In the genomic region with DNA sequence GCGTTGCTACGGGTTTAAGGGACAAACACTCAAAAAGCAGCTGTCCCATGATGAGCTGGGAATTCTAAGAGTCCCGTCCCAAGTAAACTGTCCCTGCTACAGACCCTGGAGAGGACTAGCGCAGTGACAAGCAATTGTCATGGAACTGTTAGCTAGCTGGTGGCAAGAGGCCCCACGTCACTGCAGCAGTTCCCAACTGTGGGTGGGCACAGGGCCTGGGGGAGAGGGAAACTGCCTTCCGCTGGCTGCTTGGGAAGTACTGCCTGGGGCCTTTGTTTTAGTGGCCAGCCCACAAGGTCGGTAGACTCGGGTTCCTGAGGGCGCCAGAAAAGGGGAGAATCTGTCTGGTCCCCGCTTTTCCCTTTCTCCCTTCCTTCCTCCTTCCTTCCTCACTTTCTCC, we compare ENCODE assay signal across 22 cellular contexts.
A peak's percentile ranks its signal among the peaks of the same experiment; 100 is the strongest.
DNase-seq lines count a peak whose midpoint lies in the region; ATAC-seq and TF ChIP-seq lines count a peak whose summit lies in the region.
"Had no signal": no experiment of that assay in that cellular context is flagged by ENCODE, and none has a peak within 500 bp of the region (broad histone marks: within the 10 kb centered on the region; RNA-seq: fewer than 3 reads in every experiment).

No MANE protein-coding gene starts in this region.

- H3K27me3 Mint-ChIP-seq in endothelial cell (ENCODE audit: unreplicated experiment) (no peaks in the 10 kb centered on the region), neural crest cell (ENCODE audit: low read depth) (no peaks in the 10 kb centered on the region)

- H3K9me3 Mint-ChIP-seq in endothelial cell (ENCODE audit: unreplicated experiment) (no peaks in the 10 kb centered on the region), neural crest cell (no peaks in the 10 kb centered on the region)
- H3K9me3 Mint-ChIP-seq: CD8-positive, alpha-beta T cell had no signal

- H3K4me1 Mint-ChIP-seq in endothelial cell (ENCODE audit: unreplicated experiment) (peaks cover 14% of the 10 kb centered on the region), neural crest cell (peaks cover 24% of the 10 kb centered on the region)

- H3K27ac Mint-ChIP-seq in endothelial cell (ENCODE audit: unreplicated experiment) (peak overlapping the region; percentile 87), neural crest cell (ENCODE audit: unreplicated experiment) (peak overlapping the region; percentile 83)
- H3K27ac Mint-ChIP-seq: CD8-positive, alpha-beta T cell had no signal

- intact Hi-C loops in Right ventricle myocardium inferior (cut with DNase I): no loop called here
- intact Hi-C loops in right cardiac atrium (cut with DNase I): no loop called here
- intact Hi-C loops in head of caudate nucleus (cut with DNase I): no loop called here

- TF ChIP-seq CTCF in endothelial cell (IDR thresholded peaks at IDR 0.05; ENCODE audit: unreplicated experiment): no peak
- no peak for TF ChIP-seq CTCF in neural crest cell (conservative IDR thresholded peaks at IDR 0.05)
- no peak for TF ChIP-seq CTCF in BE2C (IDR thresholded peaks at IDR 0.05; ENCODE audit: low read depth, low read length)

- WGBS in right cardiac atrium: 57% methylated on average over 10 of the region's 10 CpGs

- H3K27ac ChIP-seq in right cardiac atrium (ENCODE audit: low read length): no peak overlapping the region
- H3K27ac ChIP-seq: 22Rv1 had no signal

- peaks cover 9% of the 10 kb centered on the region for H3K36me3 Mint-ChIP-seq in endothelial cell (ENCODE audit: low read depth, unreplicated experiment)
- peaks cover 8% of the 10 kb centered on the region for H3K36me3 Mint-ChIP-seq in neural crest cell (ENCODE audit: low read depth)
- H3K36me3 Mint-ChIP-seq: CD8-positive, alpha-beta T cell had no signal

- H3K4me3 Mint-ChIP-seq in endothelial cell (ENCODE audit: unreplicated experiment) (no peak overlapping the region), neural crest cell (no peak overlapping the region)
- H3K4me3 Mint-ChIP-seq: CD8-positive, alpha-beta T cell had no signal

- H3K4me3 ChIP-seq in right cardiac atrium (ENCODE audit: low read length): no peak overlapping the region
- H3K4me3 ChIP-seq in BE2C (ENCODE audit: low read depth, low read length): no peak overlapping the region

- no peaks in the 10 kb centered on the region for H3K36me3 ChIP-seq in BE2C

- ATAC-seq in Right ventricle myocardium inferior (no peak), right cardiac atrium (no peak)
- ATAC-seq: CD8-positive, alpha-beta T cell had no signal

- H3K4me1 ChIP-seq in right cardiac atrium (ENCODE audit: control insufficient read depth, insufficient read depth, low read length) (no peaks in the 10 kb centered on the region), BE2C (no peaks in the 10 kb centered on the region)

- H3K9me3 ChIP-seq in right cardiac atrium (ENCODE audit: control insufficient read depth, low read length) (no peaks in the 10 kb centered on the region), BE2C (no peaks in the 10 kb centered on the region)
- H3K9me3 ChIP-seq: SK-N-SH had no signal

- no peaks in the 10 kb centered on the region for H3K27me3 ChIP-seq in right cardiac atrium (ENCODE audit: control insufficient read depth, insufficient read depth)
- no peaks in the 10 kb centered on the region for H3K27me3 ChIP-seq in BE2C

- peak; percentile 21 for DNase-seq in Right ventricle myocardium inferior (ENCODE audit: missing footprints)
- no peak for DNase-seq in right cardiac atrium
- no peak for DNase-seq in endothelial cell (ENCODE audit: low spot score)
- no peak for DNase-seq in neural crest cell (ENCODE audit: low read depth, low spot score)
- no peak for DNase-seq in activated CD4-positive, alpha-beta T cell treated with anti-CD3 and anti-CD28 coated beads, Interleukin-2, amount 50 U/mL, for 4 hours
- no peak for DNase-seq in head of caudate nucleus
- no peak for DNase-seq in BE2C
- no peak for DNase-seq in NCI-H510A treated with DMSO at 0.1 percent for 48 hours (lab: John Stamatoyannopoulos, UW)
- DNase-seq: ACHN; C1 segment of cervical spinal cord; CD8-positive, alpha-beta T cell; DMS153; Karpas-422; MV-4-11; NCI-H1105 treated with DMSO at 0.1 percent for 48 hours; NCI-H2081; NCI-H2171; NCI-H345; NCI-H526; SHP77 treated with DMSO at 0.1 percent for 48 hours; SK-N-SH had no signal
